8 cellular contexts compared by ENCODE assay signal in the genomic region with DNA sequence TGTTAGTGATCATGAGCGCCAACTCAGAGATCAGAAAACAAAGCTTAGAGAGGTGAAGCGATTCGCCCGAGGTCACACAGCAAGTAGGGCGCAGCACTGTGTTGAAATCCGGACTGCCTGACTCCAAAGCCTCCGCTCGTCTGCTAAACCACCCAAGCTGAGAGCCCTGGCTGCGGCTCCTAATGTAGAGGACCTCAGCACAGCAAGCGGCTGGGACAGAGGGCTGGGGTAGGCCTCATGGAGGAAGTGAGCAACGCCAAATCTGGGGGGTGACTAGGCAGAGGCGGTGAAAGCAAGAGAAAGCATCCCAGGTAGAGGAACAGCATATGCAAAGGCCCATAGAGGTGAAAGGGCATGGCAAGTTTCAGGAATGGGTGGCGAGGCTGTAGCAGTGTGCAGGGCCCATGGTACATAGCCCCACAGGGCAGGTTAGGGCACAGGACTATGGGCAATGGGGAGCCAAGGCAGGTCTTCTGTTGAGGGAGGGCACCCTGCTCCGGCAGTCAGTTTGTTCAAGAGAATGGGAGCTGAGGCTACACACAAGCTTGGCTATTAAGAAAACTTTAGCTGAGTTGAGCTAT. TPM values are rescaled to one million over a fixed set of nuclear protein-coding genes. Genes with fewer than 3 reads are reported as not detected.
A peak's percentile ranks its signal among the peaks of the same experiment; 100 is the strongest.
DNase-seq lines count a peak whose midpoint lies in the region; ATAC-seq and TF ChIP-seq lines count a peak whose summit lies in the region.
"Had no signal": no experiment of that assay in that cellular context is flagged by ENCODE, and none has a peak within 500 bp of the region (broad histone marks: within the 10 kb centered on the region; RNA-seq: fewer than 3 reads in every experiment).

No MANE protein-coding gene starts in this region.

- H3K27ac ChIP-seq in CD8-positive, alpha-beta memory T cell (ENCODE audit: low read depth, low read length): no peak overlapping the region
- H3K27ac ChIP-seq: gastrocnemius medialis had no signal

- peaks cover 23% of the 10 kb centered on the region for H3K4me1 ChIP-seq in CD8-positive, alpha-beta memory T cell (ENCODE audit: insufficient read depth, low read length)

- no peak for TF ChIP-seq CTCF in nephron (IDR thresholded peaks at IDR 0.05; ENCODE audit: unreplicated experiment in 3 of 3)

- DNase-seq in CD8-positive, alpha-beta memory T cell: no peak
- DNase-seq in HuH-7.5 (ENCODE audit: low spot score) (peak; percentile 2), ACHN (no peak)
- DNase-seq in activated naive CD8-positive, alpha-beta T cell treated with anti-CD3 and anti-CD28 coated beads, Interleukin-2, amount 50 U/mL, for 24 hours: no peak
- no peak for DNase-seq in stimulated activated CD4-positive, alpha-beta T cell treated with anti-CD3 and anti-CD28 coated beads, Interleukin-4, amount 100 ng/mL, for 1 hour

- H3K9me3 ChIP-seq in CD8-positive, alpha-beta memory T cell (ENCODE audit: low read length): no peaks in the 10 kb centered on the region
- H3K9me3 ChIP-seq: gastrocnemius medialis had no signal

- in situ Hi-C loops in ACHN (cut with HindIII; ENCODE audit: low pct_ligation_motif_present, low pct_unique_long_range_greater_than_20kb, low sequenced_read_pairs): no loop called here

- H3K27ac Mint-ChIP-seq in CD8-positive, alpha-beta memory T cell: peak overlapping the region in 6 of 8 donors; percentile 47 to 87 (median 78)
- no peak overlapping the region for H3K27ac Mint-ChIP-seq in activated naive CD8-positive, alpha-beta T cell treated with anti-CD3 and anti-CD28 coated beads, Interleukin-2, amount 50 U/mL, for 24 hours
- no peak overlapping the region for H3K27ac Mint-ChIP-seq in nephron

- POLR2A ChIA-PET in CD8-positive, alpha-beta memory T cell (lab: Charles Lee): interaction anchor here (0.9 to 2.2 kb wide), 5 partner anchors 9 to 126 kb away, joined by 3 to 10 read pairs (median 8); a partner anchor contains a TSS

- peak; percentile 38 for ATAC-seq in activated naive CD8-positive, alpha-beta T cell treated with anti-CD3 and anti-CD28 coated beads, Interleukin-2, amount 50 U/mL, for 24 hours
- no peak for ATAC-seq in HG02885 (IDR thresholded peaks at IDR 0.05; ENCODE audit: poor library complexity, unreplicated experiment)

- H3K4me1 Mint-ChIP-seq in CD8-positive, alpha-beta memory T cell: peaks cover 8 to 21% (median 9%) of the 10 kb centered on the region in 3 donors
- H3K4me1 Mint-ChIP-seq in activated naive CD8-positive, alpha-beta T cell treated with anti-CD3 and anti-CD28 coated beads, Interleukin-2, amount 50 U/mL, for 24 hours: peaks cover 31% of the 10 kb centered on the region
- H3K4me1 Mint-ChIP-seq in nephron: peaks cover 26% of the 10 kb centered on the region

- CTCF ChIA-PET in CD8-positive, alpha-beta memory T cell (lab: Charles Lee): interaction anchor here (0.7 to 5.3 kb wide), 8 partner anchors 9 to 251 kb away, joined by 3 to 35 read pairs (median 10); no protein-coding TSS in a partner anchor

- peaks cover 0 to 4% (median 0%) of the 10 kb centered on the region in 3 donors for H3K36me3 Mint-ChIP-seq in CD8-positive, alpha-beta memory T cell
- H3K36me3 Mint-ChIP-seq in activated naive CD8-positive, alpha-beta T cell treated with anti-CD3 and anti-CD28 coated beads, Interleukin-2, amount 50 U/mL, for 24 hours (ENCODE audit: low read depth): no peaks in the 10 kb centered on the region
- H3K36me3 Mint-ChIP-seq in nephron (ENCODE audit: low read depth): no peaks in the 10 kb centered on the region

- peak overlapping the region; percentile 53 for H3K4me3 ChIP-seq in CD8-positive, alpha-beta memory T cell (ENCODE audit: low read length)

- H3K27me3 Mint-ChIP-seq in CD8-positive, alpha-beta memory T cell: peaks cover 7 to 10% of the 10 kb centered on the region in 2 donors
- peaks cover 6% of the 10 kb centered on the region for H3K27me3 Mint-ChIP-seq in activated naive CD8-positive, alpha-beta T cell treated with anti-CD3 and anti-CD28 coated beads, Interleukin-2, amount 50 U/mL, for 24 hours
- H3K27me3 Mint-ChIP-seq in nephron (ENCODE audit: low read depth): peaks cover 70% of the 10 kb centered on the region

- H3K36me3 ChIP-seq in CD8-positive, alpha-beta memory T cell (ENCODE audit: insufficient read depth, low read length): no peaks in the 10 kb centered on the region
- H3K36me3 ChIP-seq: gastrocnemius medialis had no signal

- H3K9me3 Mint-ChIP-seq in CD8-positive, alpha-beta memory T cell: no peaks in the 10 kb centered on the region
- H3K9me3 Mint-ChIP-seq in activated naive CD8-positive, alpha-beta T cell treated with anti-CD3 and anti-CD28 coated beads, Interleukin-2, amount 50 U/mL, for 24 hours: no peaks in the 10 kb centered on the region
- no peaks in the 10 kb centered on the region for H3K9me3 Mint-ChIP-seq in nephron

- peak overlapping the region; percentile 66 to 83 (median 77) for H3K4me3 Mint-ChIP-seq in CD8-positive, alpha-beta memory T cell
- H3K4me3 Mint-ChIP-seq in activated naive CD8-positive, alpha-beta T cell treated with anti-CD3 and anti-CD28 coated beads, Interleukin-2, amount 50 U/mL, for 24 hours: peak overlapping the region; percentile 47
- peak overlapping the region; percentile 60 to 87 (median 78) for H3K4me3 Mint-ChIP-seq in nephron

- H3K27me3 ChIP-seq in CD8-positive, alpha-beta memory T cell (ENCODE audit: insufficient read depth, low read length, poor library complexity, severe bottlenecking): no peaks in the 10 kb centered on the region
- H3K27me3 ChIP-seq: gastrocnemius medialis had no signal

RNA-seq across cellular contexts. Expression of a gene that starts 0.8 kb away (rescaled TPM):
- total RNA-seq in CD8-positive, alpha-beta memory T cell: under 1 TPM in 1 of 2 experiments, not detected in 1; 0.13 TPM
- polyA plus RNA-seq in CD8-positive, alpha-beta memory T cell: 0.24 TPM

RNA-seq across cellular contexts. Expression of a gene that starts 6.4 kb away (rescaled TPM):
- under 1 TPM in 1 of 2 experiments, not detected in 1; 0.11 TPM for total RNA-seq in CD8-positive, alpha-beta memory T cell
- 0.22 TPM for polyA plus RNA-seq in CD8-positive, alpha-beta memory T cell

Comparison
In these comparisons a context has a peak if more than half of its experiments do, and no peak if none do; other contexts are left out.
1. H3K27ac Mint-ChIP-seq: peak in CD8-positive, alpha-beta memory T cell (6 of 8); none in activated naive CD8-positive, alpha-beta T cell treated with anti-CD3 and anti-CD28 coated beads, Interleukin-2, amount 50 U/mL, for 24 hours (single experiment) and nephron (0 of 3).
2. Peak in every context shown above with its lines, with median percentiles within 50 percentile points of each other: H3K4me3 Mint-ChIP-seq.